ENCODE assay signal across 16 cellular contexts in the genomic region with DNA sequence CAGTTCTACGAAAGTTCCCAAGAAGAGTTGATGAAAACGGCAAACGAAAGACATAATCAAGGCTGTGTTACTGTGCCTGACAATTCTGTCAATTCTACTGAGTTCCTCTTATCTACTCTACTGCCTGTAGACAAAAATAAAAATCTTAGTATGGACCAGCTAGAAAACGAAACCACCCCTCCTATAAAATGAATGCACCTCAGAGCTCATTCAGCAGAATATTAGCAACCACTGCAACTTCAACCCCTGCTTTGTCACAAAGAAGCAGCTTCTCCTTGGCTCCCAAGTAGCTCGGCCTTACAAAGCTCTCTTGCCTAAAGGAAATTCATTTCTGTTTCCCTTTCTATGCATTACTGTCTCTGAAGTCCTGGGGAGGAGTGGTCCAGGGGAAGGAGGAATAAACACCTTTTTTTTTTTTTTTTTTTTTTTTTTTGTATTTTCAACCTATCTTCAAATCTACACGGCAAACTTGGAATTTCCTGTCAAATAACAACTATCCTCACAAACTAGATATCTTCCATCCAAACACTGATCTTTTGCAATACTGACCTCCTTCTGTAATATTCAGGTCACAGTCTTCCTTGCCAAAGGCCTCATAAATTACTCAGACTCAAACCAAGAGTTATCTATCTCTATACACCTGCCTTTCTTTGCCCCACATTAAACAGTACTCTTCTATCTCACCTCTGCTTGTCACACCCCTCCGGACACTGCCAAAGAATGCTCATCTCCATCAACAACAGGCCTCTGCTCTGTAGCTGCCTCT.
"Had no signal": no experiment of that assay in that cellular context is flagged by ENCODE, and none has a peak within 500 bp of the region (broad histone marks: within the 10 kb centered on the region; RNA-seq: fewer than 3 reads in every experiment).

No MANE protein-coding gene starts in this region.

- H3K27ac ChIP-seq: neutrophil, parathyroid adenoma, tibial nerve, vagina had no signal

- DNase-seq: activated CD4-positive, alpha-beta T cell treated with anti-CD3 and anti-CD28 coated beads for 4 hours; activated CD8-positive, alpha-beta T cell treated with anti-CD3 and anti-CD28 coated beads for 36 hours; activated naive CD4-positive, alpha-beta T cell treated with anti-CD3 and anti-CD28 coated beads, Interleukin-2, amount 10 ng/mL, durations not matched to agents 7 days and 5 days; activated naive CD8-positive, alpha-beta T cell treated with anti-CD3 and anti-CD28 coated beads, Interleukin-2, amount 50 U/mL, for 24 hours; activated T-cell treated with anti-CD3 and anti-CD28 coated beads, Interleukin-2, amount 50 U/mL, for 24 hours; aorta; effector CD4-positive, alpha-beta T cell; immature natural killer cell; mesenchymal stem cell; naive thymus-derived CD4-positive, alpha-beta T cell; stimulated activated naive B cell treated with anti-CD40 and anti-IgM and Interleukin-4, amounts not matched to agents 10 μg/mL and 1 μg/mL and 100 μg/mL, for 72 hours had no signal

- H3K27me3 Mint-ChIP-seq: activated CD8-positive, alpha-beta T cell treated with anti-CD3 and anti-CD28 coated beads for 36 hours; activated naive CD4-positive, alpha-beta T cell treated with anti-CD3 and anti-CD28 coated beads, Interleukin-2, amount 10 ng/mL, durations not matched to agents 7 days and 5 days; activated naive CD8-positive, alpha-beta T cell treated with anti-CD3 and anti-CD28 coated beads, Interleukin-2, amount 50 U/mL, for 24 hours; activated T-cell treated with anti-CD3 and anti-CD28 coated beads, Interleukin-2, amount 50 U/mL, for 24 hours; naive thymus-derived CD4-positive, alpha-beta T cell; stimulated activated naive B cell treated with anti-CD40 and anti-IgM and Interleukin-4, amounts not matched to agents 10 μg/mL and 1 μg/mL and 100 μg/mL, for 72 hours had no signal

- H3K4me1 ChIP-seq: parathyroid adenoma had no signal

- ATAC-seq: activated CD8-positive, alpha-beta T cell treated with anti-CD3 and anti-CD28 coated beads for 36 hours; activated naive CD8-positive, alpha-beta T cell treated with anti-CD3 and anti-CD28 coated beads, Interleukin-2, amount 50 U/mL, for 24 hours; naive thymus-derived CD4-positive, alpha-beta T cell; stimulated activated naive B cell treated with anti-CD40 and anti-IgM and Interleukin-4, amounts not matched to agents 10 μg/mL and 1 μg/mL and 100 μg/mL, for 72 hours had no signal

- H3K4me3 ChIP-seq: tibial nerve, vagina had no signal

- H3K9me3 ChIP-seq: neutrophil, tibial nerve, vagina had no signal

- H3K4me1 Mint-ChIP-seq: activated naive CD4-positive, alpha-beta T cell treated with anti-CD3 and anti-CD28 coated beads, Interleukin-2, amount 10 ng/mL, durations not matched to agents 7 days and 5 days; activated naive CD8-positive, alpha-beta T cell treated with anti-CD3 and anti-CD28 coated beads, Interleukin-2, amount 50 U/mL, for 24 hours; stimulated activated naive B cell treated with anti-CD40 and anti-IgM and Interleukin-4, amounts not matched to agents 10 μg/mL and 1 μg/mL and 100 μg/mL, for 72 hours had no signal

- H3K9me3 Mint-ChIP-seq: activated CD8-positive, alpha-beta T cell treated with anti-CD3 and anti-CD28 coated beads for 36 hours; activated naive CD4-positive, alpha-beta T cell treated with anti-CD3 and anti-CD28 coated beads, Interleukin-2, amount 10 ng/mL, durations not matched to agents 7 days and 5 days; activated naive CD8-positive, alpha-beta T cell treated with anti-CD3 and anti-CD28 coated beads, Interleukin-2, amount 50 U/mL, for 24 hours; activated T-cell treated with anti-CD3 and anti-CD28 coated beads, Interleukin-2, amount 50 U/mL, for 24 hours; activated T-helper 2 cell treated with anti-CD3 and anti-CD28 coated beads, Interferon-gamma antibody, Interleukin-2, Interleukin-4, amounts not matched to agents 10 μg/mL and 5 μg/mL and 100 μg/mL, durations not matched to agents 14 hours and 24 hours and 36 hours; immature natural killer cell; naive thymus-derived CD4-positive, alpha-beta T cell; stimulated activated naive B cell treated with anti-CD40 and anti-IgM and Interleukin-4, amounts not matched to agents 10 μg/mL and 1 μg/mL and 100 μg/mL, for 72 hours had no signal

- H3K27ac Mint-ChIP-seq: activated CD8-positive, alpha-beta T cell treated with anti-CD3 and anti-CD28 coated beads for 36 hours; activated naive CD4-positive, alpha-beta T cell treated with anti-CD3 and anti-CD28 coated beads, Interleukin-2, amount 10 ng/mL, durations not matched to agents 7 days and 5 days; activated naive CD8-positive, alpha-beta T cell treated with anti-CD3 and anti-CD28 coated beads, Interleukin-2, amount 50 U/mL, for 24 hours; activated T-cell treated with anti-CD3 and anti-CD28 coated beads, Interleukin-2, amount 50 U/mL, for 24 hours; activated T-helper 2 cell treated with anti-CD3 and anti-CD28 coated beads, Interferon-gamma antibody, Interleukin-2, Interleukin-4, amounts not matched to agents 10 μg/mL and 5 μg/mL and 100 μg/mL, durations not matched to agents 14 hours and 24 hours and 36 hours; naive thymus-derived CD4-positive, alpha-beta T cell; stimulated activated naive B cell treated with anti-CD40 and anti-IgM and Interleukin-4, amounts not matched to agents 10 μg/mL and 1 μg/mL and 100 μg/mL, for 72 hours had no signal

- H3K36me3 Mint-ChIP-seq: activated naive CD4-positive, alpha-beta T cell treated with anti-CD3 and anti-CD28 coated beads, Interleukin-2, amount 10 ng/mL, durations not matched to agents 7 days and 5 days; immature natural killer cell; naive thymus-derived CD4-positive, alpha-beta T cell; stimulated activated naive B cell treated with anti-CD40 and anti-IgM and Interleukin-4, amounts not matched to agents 10 μg/mL and 1 μg/mL and 100 μg/mL, for 72 hours had no signal

- H3K36me3 ChIP-seq: neutrophil, tibial nerve, vagina had no signal

- H3K4me3 Mint-ChIP-seq: activated CD8-positive, alpha-beta T cell treated with anti-CD3 and anti-CD28 coated beads for 36 hours; activated naive CD4-positive, alpha-beta T cell treated with anti-CD3 and anti-CD28 coated beads, Interleukin-2, amount 10 ng/mL, durations not matched to agents 7 days and 5 days; activated naive CD8-positive, alpha-beta T cell treated with anti-CD3 and anti-CD28 coated beads, Interleukin-2, amount 50 U/mL, for 24 hours; activated T-cell treated with anti-CD3 and anti-CD28 coated beads, Interleukin-2, amount 50 U/mL, for 24 hours; immature natural killer cell; naive thymus-derived CD4-positive, alpha-beta T cell; stimulated activated naive B cell treated with anti-CD40 and anti-IgM and Interleukin-4, amounts not matched to agents 10 μg/mL and 1 μg/mL and 100 μg/mL, for 72 hours had no signal
